Comparison of ENCODE assay signal across 10 cellular contexts in genomic region chr19:49074869-49075268, GRCh38. TPM values are rescaled to one million over a fixed set of nuclear protein-coding genes. Genes with fewer than 3 reads are reported as not detected.
DNase-seq lines count a peak whose midpoint lies in the region; TF ChIP-seq lines count a peak whose summit lies in the region.
"Not testable (repeated sequence)": the region's sequence is repeated elsewhere in the genome, so short reads cannot be mapped to it uniquely, and the experiment has no call there.
"Had no signal": no experiment of that assay in that cellular context is flagged by ENCODE, and none has a peak within 500 bp of the region (broad histone marks: within the 10 kb centered on the region; RNA-seq: fewer than 3 reads in every experiment).

No MANE protein-coding gene starts in this region.

- H3K9me3 ChIP-seq in DOHH2 (ENCODE audit: control insufficient read depth, insufficient read depth, low read length); hepatocyte (ENCODE audit: low read depth); osteoblast (ENCODE audit: low read depth, low read length); vagina: not testable (repeated sequence)

- not testable (repeated sequence) for TF ChIP-seq POLR2A in vagina (IDR thresholded peaks at IDR 0.05)

- H3K4me2 ChIP-seq in DOHH2 (ENCODE audit: low read length); hepatocyte; osteoblast (ENCODE audit: insufficient read depth, low read length): not testable (repeated sequence)

- intact Hi-C loops in vagina (cut with DNase I): not testable (repeated sequence)

- WGBS in hepatocyte (ENCODE audit: low lambda C conversion rate, missing lambda C conversion rate): 21% methylated on average over 9 of the region's 9 CpGs

- H3K9me2 ChIP-seq in DOHH2 (replicated peaks; ENCODE audit: control insufficient read depth, low read length); hepatocyte (replicated peaks; ENCODE audit: insufficient read depth): not testable (repeated sequence)

- H4K20me1 ChIP-seq in DOHH2 (ENCODE audit: control insufficient read depth, insufficient read depth, low read depth, low read length); hepatocyte (ENCODE audit: insufficient read depth, poor library complexity, severe bottlenecking); osteoblast (ENCODE audit: insufficient read depth, low read length): not testable (repeated sequence)

- not testable (repeated sequence) for H3K4me1 ChIP-seq in DOHH2 (ENCODE audit: control insufficient read depth, low read length); hepatocyte (ENCODE audit: insufficient read depth); osteoblast (ENCODE audit: insufficient read depth, low read length); vagina

- not testable (repeated sequence) for H3K27me3 ChIP-seq in DOHH2 (ENCODE audit: control insufficient read depth, low read length); vagina
- peaks cover 35% of the 10 kb centered on the region for H3K27me3 ChIP-seq in hepatocyte
- H3K27me3 ChIP-seq in osteoblast (ENCODE audit: insufficient read depth, low read length): peaks cover 19% of the 10 kb centered on the region

- not testable (repeated sequence) for H3K36me3 ChIP-seq in DOHH2 (ENCODE audit: control insufficient read depth, low read length); hepatocyte (replicated peaks; ENCODE audit: insufficient read depth, low read depth); osteoblast (ENCODE audit: insufficient read depth, low read length); vagina

- peak; percentile 21 for TF ChIP-seq CTCF in DOHH2 (IDR thresholded peaks at IDR 0.05; ENCODE audit: low read depth, low read length, poor library complexity, severe bottlenecking)
- peak; percentile 63 for TF ChIP-seq CTCF in hepatocyte (IDR thresholded peaks at IDR 0.05; ENCODE audit: poor library complexity)
- TF ChIP-seq CTCF in osteoblast (IDR thresholded peaks at IDR 0.05; ENCODE audit: extremely low read depth, low read depth, low read length): peak; percentile 44
- peak; percentile 32 to 66 (median 59) for TF ChIP-seq CTCF in vagina (IDR thresholded peaks at IDR 0.05)

- not testable (repeated sequence) for H3K4me3 ChIP-seq in DOHH2 (ENCODE audit: low read length); hepatocyte; osteoblast (ENCODE audit: insufficient read depth, low read length); vagina

- not testable (repeated sequence) for H2AFZ ChIP-seq in hepatocyte; osteoblast (ENCODE audit: low read length)

- not testable (repeated sequence) for H3F3A ChIP-seq in DOHH2 (ENCODE audit: control insufficient read depth, insufficient read depth)

- not testable (repeated sequence) for H3K79me2 ChIP-seq in DOHH2 (ENCODE audit: control insufficient read depth, low read length); hepatocyte; osteoblast (ENCODE audit: insufficient read depth, low read length)

- DNase-seq in LHCN-M2 (ENCODE audit: low read depth) (peak; percentile 51), NCI-H82 treated with DMSO at 0.1 percent for 48 hours (lab: John Stamatoyannopoulos, UW; ENCODE audit: unreplicated experiment) (peak; percentile 7), dermis microvascular lymphatic vessel endothelial cell (ENCODE audit: low read depth in 2 of 2) (peak; percentile 36 to 69), hepatocyte (ENCODE audit: low spot score) (peak; percentile 60)
- DNase-seq in activated CD4-positive, alpha-beta T cell treated with anti-CD3 and anti-CD28 coated beads for 48 hours: peak; percentile 31
- DNase-seq in osteoblast (ENCODE audit: insufficient read length, low spot score, missing footprints); vagina (ENCODE audit: extremely low spot score in 2 of 2): not testable (repeated sequence)

- H3K27ac ChIP-seq in DOHH2 (ENCODE audit: low read depth, low read length); hepatocyte; osteoblast (ENCODE audit: low read depth, low read length); vagina: not testable (repeated sequence)

RNA-seq across cellular contexts. Expression of gene KCNA7, which starts 2.4 kb away (rescaled TPM):
- 0.06 TPM in 1 of 2 replicates, not detected in the other for total RNA-seq in LHCN-M2 (2014; rRNA removed)
- polyA plus RNA-seq in LHCN-M2 (2012): 0.67 TPM
- total RNA-seq in dermis microvascular lymphatic vessel endothelial cell: not detected in 2 replicates
- not detected in 2 replicates for total RNA-seq in hepatocyte
- not detected in 2 replicates for polyA plus RNA-seq in hepatocyte
- not detected in 2 replicates for total RNA-seq in osteoblast
- total RNA-seq in vagina: not detected
- total RNA-seq: cerebellum, mesenteric fat pad had no signal

RNA-seq across cellular contexts. Expression of gene NTF4, which starts 10.3 kb away (rescaled TPM):
- total RNA-seq in LHCN-M2 (2014; rRNA removed): not detected in 2 replicates
- polyA plus RNA-seq in LHCN-M2 (2012): 0.56 TPM
- not detected in 2 replicates for total RNA-seq in dermis microvascular lymphatic vessel endothelial cell
- 2.9 and 3.4 TPM in 2 replicates for total RNA-seq in hepatocyte
- polyA plus RNA-seq in hepatocyte: 6.9 and 11.5 TPM in 2 replicates
- total RNA-seq in osteoblast: not detected in 2 replicates
- 6.1 TPM for total RNA-seq in vagina
- total RNA-seq: cerebellum, mesenteric fat pad had no signal

RNA-seq across cellular contexts. Expression of gene SNRNP70, which starts 10.4 kb away (rescaled TPM):
- 207 and 241 TPM in 2 replicates for total RNA-seq in LHCN-M2 (2014; rRNA removed)
- 170 TPM for polyA plus RNA-seq in LHCN-M2 (2012)
- total RNA-seq in dermis microvascular lymphatic vessel endothelial cell: 150 and 160 TPM in 2 replicates
- total RNA-seq in hepatocyte: 164 and 190 TPM in 2 replicates
- polyA plus RNA-seq in hepatocyte: 248 and 294 TPM in 2 replicates
- total RNA-seq in osteoblast: 105 and 111 TPM in 2 replicates
- 380 TPM for total RNA-seq in vagina

RNA-seq across cellular contexts. Expression of gene CGB7, which starts 17.3 kb away (rescaled TPM):
- 1.5 TPM in 2 replicates for total RNA-seq in LHCN-M2 (2014; rRNA removed)
- polyA plus RNA-seq in LHCN-M2 (2012): 0.83 TPM
- 0.13 TPM in 1 of 2 replicates, not detected in the other for total RNA-seq in dermis microvascular lymphatic vessel endothelial cell
- total RNA-seq in hepatocyte: 0.76 TPM in 1 of 2 replicates, not detected in the other
- 1.6 and 4.1 TPM in 2 replicates for polyA plus RNA-seq in hepatocyte
- total RNA-seq in osteoblast: under 0.01 and 0.29 TPM in 2 replicates
- total RNA-seq in vagina: 0.98 TPM
- total RNA-seq: cerebellum, mesenteric fat pad had no signal

RNA-seq across cellular contexts. Expression of gene CGB8, which starts 26.0 kb away (rescaled TPM):
- total RNA-seq in LHCN-M2 (2014; rRNA removed) (2.1 TPM in 1 of 2 replicates, not detected in the other), dermis microvascular lymphatic vessel endothelial cell (not detected in 2 replicates), hepatocyte (0.50 TPM in 1 of 2 replicates, not detected in the other), osteoblast (0.29 TPM in 1 of 2 replicates, not detected in the other), vagina (not detected)
- polyA plus RNA-seq in LHCN-M2 (2012): 4.4 TPM
- 0.53 TPM in 1 of 2 replicates, not detected in the other for polyA plus RNA-seq in hepatocyte
- total RNA-seq: cerebellum, mesenteric fat pad had no signal
